1 cellular context compared by ENCODE assay signal in the genomic region with DNA sequence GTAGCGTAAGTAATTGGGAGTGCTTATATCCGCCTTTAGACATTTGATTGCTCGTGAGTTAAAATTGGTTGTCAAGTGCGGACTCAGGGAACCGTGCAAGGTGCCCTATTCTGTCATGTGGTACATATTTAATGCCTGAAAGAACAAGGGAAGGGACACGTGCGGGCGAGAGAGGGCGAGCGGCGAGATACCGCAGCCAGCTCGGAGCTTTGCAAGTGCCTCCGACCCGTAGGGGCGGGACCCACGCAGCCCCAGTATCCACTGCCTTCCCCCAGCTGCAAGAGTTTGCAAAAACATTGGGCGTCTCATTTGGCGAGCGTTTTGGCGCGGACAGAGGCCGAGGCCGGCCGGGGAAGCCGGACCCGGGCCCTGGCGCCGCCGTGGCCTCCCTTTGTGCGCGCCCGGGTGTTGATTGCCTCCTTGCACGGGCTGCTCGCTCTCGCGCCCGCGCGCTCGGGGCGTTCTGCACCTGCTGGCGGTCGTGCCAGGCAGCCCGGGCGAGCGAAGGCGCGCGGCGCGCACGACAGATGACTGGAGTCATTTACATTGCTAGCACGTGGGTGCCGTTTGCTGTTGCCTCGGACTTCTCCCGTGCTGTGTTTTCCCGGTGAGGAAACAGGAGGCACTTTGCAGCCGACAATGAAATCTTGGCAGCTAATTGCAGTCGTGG.
TF ChIP-seq lines count a peak whose summit lies in the region.

No MANE protein-coding gene starts in this region.

TF ChIP-seq in GM23338, 12 proteins besides CTCF, POLR2A, EP300 and RAD21 (continued from another document):
- TF ChIP-seq, protein P1, sequence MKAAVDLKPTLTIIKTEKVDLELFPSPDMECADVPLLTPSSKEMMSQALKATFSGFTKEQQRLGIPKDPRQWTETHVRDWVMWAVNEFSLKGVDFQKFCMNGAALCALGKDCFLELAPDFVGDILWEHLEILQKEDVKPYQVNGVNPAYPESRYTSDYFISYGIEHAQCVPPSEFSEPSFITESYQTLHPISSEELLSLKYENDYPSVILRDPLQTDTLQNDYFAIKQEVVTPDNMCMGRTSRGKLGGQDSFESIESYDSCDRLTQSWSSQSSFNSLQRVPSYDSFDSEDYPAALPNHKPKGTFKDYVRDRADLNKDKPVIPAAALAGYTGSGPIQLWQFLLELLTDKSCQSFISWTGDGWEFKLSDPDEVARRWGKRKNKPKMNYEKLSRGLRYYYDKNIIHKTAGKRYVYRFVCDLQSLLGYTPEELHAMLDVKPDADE (IDR thresholded peaks at IDR 0.05): no peak
- no peak for TF ChIP-seq ZNF331 (CRISPR knock-in tag; IDR thresholded peaks at IDR 0.05; ENCODE audit: low read depth)
TF ChIP-seq in GM23338: peak in this region for 0.
